ENCODE assay signal across 14 cellular contexts in genomic region chr13:22800726-22801401, GRCh38.
DNase-seq lines count a peak whose midpoint lies in the region; ATAC-seq, FAIRE-seq and TF ChIP-seq lines count a peak whose summit lies in the region.
"Had no signal": no experiment of that assay in that cellular context is flagged by ENCODE, and none has a peak within 500 bp of the region (broad histone marks: within the 10 kb centered on the region; RNA-seq: fewer than 3 reads in every experiment).

No MANE protein-coding gene starts in this region.

- no peak overlapping the region for H4K91ac ChIP-seq in H1 (replicated peaks; ENCODE audit: insufficient read length, low read length)

- H3K4me2 ChIP-seq in H1 (ENCODE audit: insufficient read depth in 1 of 2, low read depth in 2 of 2, low read length in 2 of 2) (no peak overlapping the region), PC-3 (ENCODE audit: low read length) (no peak overlapping the region)

- H3K4ac ChIP-seq in H1 (replicated peaks; ENCODE audit: insufficient read length, low read depth, low read length): peak overlapping the region; percentile 76

- no peaks in the 10 kb centered on the region for H3K79me1 ChIP-seq in H1 (ENCODE audit: low read depth, low read length)

- H3K9me2 ChIP-seq in PC-3 (replicated peaks; ENCODE audit: low read length): no peaks in the 10 kb centered on the region

- WGBS in H1 (ENCODE audit: extremely low coverage in 1 of 2, insufficient coverage in 1 of 2, insufficient read length in 1 of 2, insufficient replicate concordance in 2 of 2, low coverage in 1 of 2, low lambda C conversion rate in 2 of 2, missing lambda C conversion rate in 1 of 2), 2 experiments: 93% methylated on average over 5 of the region's 5 CpGs; no CpG with 5 or more reads in 1 of the 2 experiments

- no peak overlapping the region for H3K9ac ChIP-seq in H1 (replicated peaks in 1 of 4; ENCODE audit: extremely low read depth in 1 of 4, low read depth in 3 of 4, low read length in 3 of 4)
- no peak overlapping the region for H3K9ac ChIP-seq in PC-3 (ENCODE audit: low read length)

- no peak overlapping the region for H4K5ac ChIP-seq in H1 (ENCODE audit: insufficient read length, low read depth, low read length)

- no peak for TF ChIP-seq POLR2A in H1 (IDR thresholded peaks at IDR 0.05; ENCODE audit: control extremely low read depth in 1 of 2, low read depth in 2 of 2, low read length in 2 of 2)

- no peak overlapping the region for H2AK5ac ChIP-seq in H1 (ENCODE audit: low read depth, low read length)

- CTCF ChIA-PET in H1 (lab: Charles Lee; ENCODE audit: partially characterized antibody): interaction anchor here (0.5 to 1.6 kb wide), 15 partner anchors 9 to 523 kb away, joined by 3 to 6 read pairs (median 3); no protein-coding TSS in a partner anchor
- CTCF ChIA-PET in PC-3 (lab: Charles Lee): interaction anchor here (0.5 to 0.8 kb wide), 5 partner anchors 219 to 1282 kb away, joined by 3 to 13 read pairs (median 5); no protein-coding TSS in a partner anchor

- H3K79me2 ChIP-seq in H1 (ENCODE audit: control insufficient read depth in 1 of 2, insufficient read depth in 2 of 2, low read length in 2 of 2) (no peaks in the 10 kb centered on the region), PC-3 (ENCODE audit: low read length) (no peaks in the 10 kb centered on the region)

- H3K27me3 ChIP-seq in H1 (replicated peaks in 1 of 4; ENCODE audit: control insufficient read depth in 3 of 4, extremely low read depth in 1 of 4, insufficient read depth in 3 of 4, low read length in 3 of 4) (no peaks in the 10 kb centered on the region), lower lobe of right lung (ENCODE audit: low read depth) (no peaks in the 10 kb centered on the region), upper lobe of right lung (no peaks in the 10 kb centered on the region), PC-3 (ENCODE audit: low read length) (peaks cover 26% of the 10 kb centered on the region; the same call in 1 of the 2 replicates)
- H3K27me3 ChIP-seq: ovary had no signal

- H3K9me3 ChIP-seq in H1 (ENCODE audit: insufficient read depth in 2 of 2, low read depth in 1 of 2, low read length in 1 of 2): no peaks in the 10 kb centered on the region
- no peaks in the 10 kb centered on the region for H3K9me3 ChIP-seq in lower lobe of right lung
- H3K9me3 ChIP-seq in upper lobe of right lung: no peaks in the 10 kb centered on the region
- no peaks in the 10 kb centered on the region for H3K9me3 ChIP-seq in PC-3 (ENCODE audit: low read length)
- H3K9me3 ChIP-seq: esophagus muscularis mucosa, ovary had no signal

- no peak overlapping the region for H3K56ac ChIP-seq in H1 (replicated peaks; ENCODE audit: insufficient read length, low read depth, low read length)

- no peak overlapping the region for H3K14ac ChIP-seq in H1 (ENCODE audit: insufficient read length)

- H3K27ac ChIP-seq in H1 (ENCODE audit: low read depth, low read length) (no peak overlapping the region), lower lobe of right lung (no peak overlapping the region), upper lobe of right lung (no peak overlapping the region), PC-3 (ENCODE audit: low read length) (no peak overlapping the region)
- H3K27ac ChIP-seq: esophagus muscularis mucosa, ovary had no signal

- FAIRE-seq in H1 (lab: Jason Lieb, UNC): no peak

- H3F3A ChIP-seq in PC-3 (ENCODE audit: low read length, unreplicated experiment): no peaks in the 10 kb centered on the region

- DNase-seq in Right ventricle myocardium inferior (ENCODE audit: missing footprints) (no peak), cardiac septum (ENCODE audit: low spot score) (no peak), H1 (ENCODE audit: low read depth in 1 of 2, low spot score in 2 of 2) (no peak), lower lobe of right lung (no peak), upper lobe of right lung (no peak), PC-3 (no peak)
- DNase-seq: activated CD4-positive, alpha-beta T cell treated with anti-CD3 and anti-CD28 coated beads for 1 hour; activated effector memory CD4-positive, alpha-beta T cell treated with Interleukin-2 at 50 U/mL for 16 hours; central memory CD4-positive, alpha-beta T cell; EL; ovary had no signal

- no peak for TF ChIP-seq RAD21 in H1 (IDR thresholded peaks at IDR 0.05 in 1 of 2, conservative IDR thresholded peaks at IDR 0.05 in 1 of 2; ENCODE audit: low read depth in 2 of 2, low read length in 2 of 2)

- H2BK12ac ChIP-seq in H1 (ENCODE audit: low read depth, low read length): no peak overlapping the region

- H2BK120ac ChIP-seq in H1 (replicated peaks; ENCODE audit: low read depth, low read length): no peak overlapping the region

- POLR2A ChIA-PET in H1 (lab: Charles Lee; ENCODE audit: partially characterized antibody): no interaction called here
- POLR2A ChIA-PET in PC-3 (lab: Charles Lee; ENCODE audit: unreplicated experiment): no interaction called here

- H2BK15ac ChIP-seq in H1 (ENCODE audit: low read length): no peak overlapping the region

- H4K20me1 ChIP-seq in H1 (replicated peaks in 1 of 2; ENCODE audit: control insufficient read depth in 1 of 2, insufficient read depth in 2 of 2, low read length in 2 of 2): no peaks in the 10 kb centered on the region
- no peaks in the 10 kb centered on the region for H4K20me1 ChIP-seq in PC-3 (ENCODE audit: low read length)

- H3K23ac ChIP-seq in H1 (ENCODE audit: insufficient read length): no peak overlapping the region

- no TSS peak for BruUV-seq in PC-3 (replicated peaks; lab: Mats Ljungman, UMichigan)

- ATAC-seq in Right ventricle myocardium inferior: peak; percentile 60
- peak; percentile 79 to 83 for ATAC-seq in lower lobe of right lung
- peak; percentile 95 for ATAC-seq in upper lobe of right lung
- no peak for ATAC-seq in GM21723 (IDR thresholded peaks at IDR 0.05; ENCODE audit: unreplicated experiment)
- ATAC-seq in SK-N-SH treated with all-trans-retinoic acid at 6 μM for 48 hours: no peak
- no peak for ATAC-seq in PC-3

- no peaks in the 10 kb centered on the region for H3K23me2 ChIP-seq in H1 (ENCODE audit: low read depth, low read length)

- H2AFZ ChIP-seq in H1 (ENCODE audit: low read length): 0 out of 2 replicates have a peak overlapping the region, but pooled peaks have one; percentile 38
- H2AFZ ChIP-seq in PC-3 (ENCODE audit: low read length): no peak overlapping the region

- H4K8ac ChIP-seq in H1 (ENCODE audit: extremely low read depth, insufficient read depth, low read length): no peak overlapping the region

- TF ChIP-seq CTCF in H1 (IDR thresholded peaks at IDR 0.05; ENCODE audit: control extremely low read depth in 1 of 3, insufficient read depth in 1 of 3, low read depth in 1 of 3, low read length in 3 of 3) (no peak), lower lobe of right lung (IDR thresholded peaks at IDR 0.05) (no peak), upper lobe of right lung (IDR thresholded peaks at IDR 0.05) (no peak), PC-3 (conservative IDR thresholded peaks at IDR 0.05; ENCODE audit: low read depth, low read length) (no peak)

- no peak overlapping the region for H2BK5ac ChIP-seq in H1 (ENCODE audit: low read depth, low read length)

- no peak overlapping the region for H2BK20ac ChIP-seq in H1 (ENCODE audit: low read length)

- H3K36me3 ChIP-seq in H1 (ENCODE audit: control insufficient read depth in 2 of 4, insufficient read depth in 4 of 4, low read length in 3 of 4) (no peaks in the 10 kb centered on the region), lower lobe of right lung (no peaks in the 10 kb centered on the region), upper lobe of right lung (no peaks in the 10 kb centered on the region), PC-3 (ENCODE audit: low read depth, low read length) (no peaks in the 10 kb centered on the region)
- H3K36me3 ChIP-seq: esophagus muscularis mucosa, ovary had no signal

- TF ChIP-seq EP300 in H1 (IDR thresholded peaks at IDR 0.05; ENCODE audit: borderline replicate concordance in 1 of 2, low read depth in 2 of 2, low read length in 2 of 2): no peak

- H3K4me3 ChIP-seq in H1 (ENCODE audit: extremely low read depth in 1 of 4, insufficient read depth in 2 of 4, low read depth in 3 of 4, low read length in 4 of 4) (no peak overlapping the region), lower lobe of right lung (no peak overlapping the region), upper lobe of right lung (no peak overlapping the region), PC-3 (ENCODE audit: low read length) (no peak overlapping the region)
- H3K4me3 ChIP-seq: esophagus muscularis mucosa, ovary had no signal

- intact Hi-C loops in Right ventricle myocardium inferior (cut with DNase I): loop anchor here (2.0 to 10.0 kb wide), 2 partner anchors 220 to 374 kb away; no protein-coding TSS in a partner anchor
- intact Hi-C loops in cardiac septum (cut with DNase I): loop anchor here (10.0 kb wide), 1 partner anchor 224 kb away; no protein-coding TSS in a partner anchor
- intact Hi-C loops in lower lobe of right lung (cut with DNase I): no loop called here
- intact Hi-C loops in upper lobe of right lung (cut with DNase I): no loop called here
- intact Hi-C loops in PC-3 (cut with micrococcal nuclease): loop anchor here (1.0 kb wide), 2 partner anchors 219 to 518 kb away; no protein-coding TSS in a partner anchor

- no peak overlapping the region for H3K18ac ChIP-seq in H1 (ENCODE audit: extremely low read depth, low read length)

- H3K4me1 ChIP-seq in H1 (replicated peaks in 1 of 4; ENCODE audit: control insufficient read depth in 3 of 4, insufficient read depth in 4 of 4, low read length in 3 of 4) (no peaks in the 10 kb centered on the region; a peak in 1 of 7 replicates), lower lobe of right lung (no peaks in the 10 kb centered on the region), upper lobe of right lung (no peaks in the 10 kb centered on the region), PC-3 (ENCODE audit: insufficient read depth, low read length) (no peaks in the 10 kb centered on the region)
- H3K4me1 ChIP-seq: esophagus muscularis mucosa had no signal

TF ChIP-seq in H1, 55 proteins besides CTCF, POLR2A, EP300 and RAD21 (continues in another document):
- TF ChIP-seq SIRT6 (IDR thresholded peaks at IDR 0.05; ENCODE audit: low read length) (no peak), CREB1 (IDR thresholded peaks at IDR 0.05) (no peak), FOSL1 (IDR thresholded peaks at IDR 0.05; ENCODE audit: insufficient read depth, low read depth, low read length) (no peak), HDAC2 (IDR thresholded peaks at IDR 0.05; ENCODE audit: borderline replicate concordance in 1 of 2, low read depth in 2 of 2, low read length in 2 of 2) (no peak)

TF ChIP-seq in SK-N-SH treated with all-trans-retinoic acid at 6 μM for 48 hours, 23 proteins besides CTCF, POLR2A, EP300 and RAD21 (continues in another document):
- TF ChIP-seq SNAI2 (CRISPR knock-in tag; IDR thresholded peaks at IDR 0.05) (no peak), PPARA (CRISPR knock-in tag; IDR thresholded peaks at IDR 0.05; ENCODE audit: borderline replicate concordance) (no peak), ESRRG (CRISPR knock-in tag; IDR thresholded peaks at IDR 0.05) (no peak), BACH2 (CRISPR knock-in tag; IDR thresholded peaks at IDR 0.05; ENCODE audit: borderline replicate concordance) (no peak), ZC3H10 (CRISPR knock-in tag; IDR thresholded peaks at IDR 0.05) (no peak)

Comparison
In these comparisons a context has a peak if more than half of its experiments do, and no peak if none do; other contexts are left out.
1. ATAC-seq: peak in Right ventricle myocardium inferior (single experiment), lower lobe of right lung (2 of 2) and upper lobe of right lung (single experiment); none in GM21723 (single experiment), SK-N-SH treated with all-trans-retinoic acid at 6 μM for 48 hours (single experiment) and PC-3 (single experiment).
2. intact Hi-C loops: an anchor here in Right ventricle myocardium inferior (2.0 to 10.0 kb wide), cardiac septum (10.0 kb wide) and PC-3 (1.0 kb wide); none called in lower lobe of right lung and upper lobe of right lung.